Comparison of ENCODE assay signal across 16 cellular contexts in genomic region chr12:15192721-15193120, GRCh38. TPM values are rescaled to one million over a fixed set of nuclear protein-coding genes. Genes with fewer than 3 reads are reported as not detected.
"Had no signal": no experiment of that assay in that cellular context is flagged by ENCODE, and none has a peak within 500 bp of the region (broad histone marks: within the 10 kb centered on the region; RNA-seq: fewer than 3 reads in every experiment).

No MANE protein-coding gene starts in this region.

- H3K4me3 Mint-ChIP-seq: activated B cell treated with CpG ODN at 0.5 μM for 24 hours; activated CD4-positive, alpha-beta memory T cell treated with anti-CD3 and anti-CD28 coated beads for 36 hours; activated CD8-positive, alpha-beta memory T cell treated with anti-CD3 and anti-CD28 coated beads, Interleukin-2, amount 10 ng/mL, durations not matched to agents 7 days and 5 days; activated naive CD8-positive, alpha-beta T cell; memory B cell; naive thymus-derived CD8-positive, alpha-beta T cell; stimulated activated naive B cell treated with anti-CD40 and anti-IgM and Interleukin-4, amounts not matched to agents 10 μg/mL and 1 μg/mL and 100 μg/mL, for 72 hours had no signal

- H3K27ac Mint-ChIP-seq: activated B cell treated with CpG ODN at 0.5 μM for 24 hours; activated CD4-positive, alpha-beta memory T cell treated with anti-CD3 and anti-CD28 coated beads for 36 hours; activated CD8-positive, alpha-beta memory T cell treated with anti-CD3 and anti-CD28 coated beads, Interleukin-2, amount 10 ng/mL, durations not matched to agents 7 days and 5 days; activated naive CD8-positive, alpha-beta T cell; memory B cell; naive thymus-derived CD8-positive, alpha-beta T cell; stimulated activated naive B cell treated with anti-CD40 and anti-IgM and Interleukin-4, amounts not matched to agents 10 μg/mL and 1 μg/mL and 100 μg/mL, for 72 hours had no signal

- H3K27me3 ChIP-seq: gastroesophageal sphincter, heart right ventricle had no signal

- H3K36me3 ChIP-seq: gastroesophageal sphincter, heart right ventricle, left ventricle myocardium inferior had no signal

- H3K4me1 Mint-ChIP-seq: activated B cell treated with CpG ODN at 0.5 μM for 24 hours; activated CD8-positive, alpha-beta memory T cell treated with anti-CD3 and anti-CD28 coated beads, Interleukin-2, amount 10 ng/mL, durations not matched to agents 7 days and 5 days; memory B cell; naive thymus-derived CD8-positive, alpha-beta T cell; stimulated activated naive B cell treated with anti-CD40 and anti-IgM and Interleukin-4, amounts not matched to agents 10 μg/mL and 1 μg/mL and 100 μg/mL, for 72 hours had no signal

- H3K36me3 Mint-ChIP-seq: activated CD4-positive, alpha-beta memory T cell treated with anti-CD3 and anti-CD28 coated beads for 36 hours; activated CD8-positive, alpha-beta memory T cell treated with anti-CD3 and anti-CD28 coated beads, Interleukin-2, amount 10 ng/mL, durations not matched to agents 7 days and 5 days; activated naive CD8-positive, alpha-beta T cell; memory B cell; naive thymus-derived CD8-positive, alpha-beta T cell; stimulated activated naive B cell treated with anti-CD40 and anti-IgM and Interleukin-4, amounts not matched to agents 10 μg/mL and 1 μg/mL and 100 μg/mL, for 72 hours had no signal

- DNase-seq: activated B cell treated with CpG ODN at 0.5 μM for 24 hours; activated CD4-positive, alpha-beta memory T cell treated with anti-CD3 and anti-CD28 coated beads for 36 hours; activated CD4-positive, alpha-beta T cell treated with anti-CD3 and anti-CD28 coated beads for 4 hours; activated CD8-positive, alpha-beta memory T cell treated with anti-CD3 and anti-CD28 coated beads, Interleukin-2, amount 10 ng/mL, durations not matched to agents 7 days and 5 days; amniotic stem cell; central memory CD4-positive, alpha-beta T cell; erythroblast; heart right ventricle; kidney glomerular epithelial cell; left ventricle myocardium inferior; naive thymus-derived CD8-positive, alpha-beta T cell; stimulated activated naive B cell treated with anti-CD40 and anti-IgM and Interleukin-4, amounts not matched to agents 10 μg/mL and 1 μg/mL and 100 μg/mL, for 72 hours had no signal

- H3K4me3 ChIP-seq: coronary artery, gastroesophageal sphincter, heart right ventricle, left ventricle myocardium inferior had no signal

- H3K27me3 Mint-ChIP-seq: activated CD4-positive, alpha-beta memory T cell treated with anti-CD3 and anti-CD28 coated beads for 36 hours had no signal

- H3K9me3 Mint-ChIP-seq: activated B cell treated with CpG ODN at 0.5 μM for 24 hours; activated CD4-positive, alpha-beta memory T cell treated with anti-CD3 and anti-CD28 coated beads for 36 hours; memory B cell; naive thymus-derived CD8-positive, alpha-beta T cell; stimulated activated naive B cell treated with anti-CD40 and anti-IgM and Interleukin-4, amounts not matched to agents 10 μg/mL and 1 μg/mL and 100 μg/mL, for 72 hours had no signal

RNA-seq across cellular contexts. Expression of gene RERG, which starts 28.5 kb away (rescaled TPM):
- total RNA-seq: activated B cell treated with CpG ODN at 0.5 μM for 24 hours; activated CD4-positive, alpha-beta memory T cell treated with anti-CD3 and anti-CD28 coated beads for 36 hours; activated CD8-positive, alpha-beta memory T cell treated with anti-CD3 and anti-CD28 coated beads, Interleukin-2, amount 10 ng/mL, durations not matched to agents 7 days and 5 days had no signal
